9 cellular contexts compared by ENCODE assay signal in the genomic region with DNA sequence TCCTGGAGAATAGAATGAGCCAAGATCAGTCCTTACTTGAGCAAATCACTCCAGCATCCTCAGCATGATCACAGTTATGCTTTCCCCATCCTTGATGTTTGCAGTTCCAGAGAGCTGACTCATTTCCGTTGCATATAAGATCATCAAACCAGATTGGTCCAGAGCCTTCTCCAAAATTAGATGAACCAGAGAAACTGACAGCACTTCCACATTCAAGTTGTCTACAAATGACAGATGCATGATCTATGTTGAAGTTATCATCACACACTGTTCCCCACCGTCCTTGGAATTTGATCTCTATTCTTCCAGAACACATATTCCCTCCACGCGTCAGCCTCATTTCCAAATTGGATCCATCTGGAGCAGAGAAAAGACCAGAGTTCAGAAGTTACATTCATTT. TPM values are rescaled to one million over a fixed set of nuclear protein-coding genes. Genes with fewer than 3 reads are reported as not detected.
A peak's percentile ranks its signal among the peaks of the same experiment; 100 is the strongest.
DNase-seq lines count a peak whose midpoint lies in the region; TF ChIP-seq lines count a peak whose summit lies in the region.
"Had no signal": no experiment of that assay in that cellular context is flagged by ENCODE, and none has a peak within 500 bp of the region (broad histone marks: within the 10 kb centered on the region; RNA-seq: fewer than 3 reads in every experiment).

No MANE protein-coding gene starts in this region.

- H3F3A ChIP-seq in PC-9 (ENCODE audit: insufficient read depth, low read depth): no peaks in the 10 kb centered on the region

- peak overlapping the region; percentile 4 to 13 for H3K4me3 ChIP-seq in right atrium auricular region
- no peak overlapping the region for H3K4me3 ChIP-seq in PC-9

- intact Hi-C loops in PC-9 (cut with micrococcal nuclease; ENCODE audit: unreplicated experiment): no loop called here

- H3K36me3 ChIP-seq in right atrium auricular region (no peaks in the 10 kb centered on the region), PC-9 (ENCODE audit: low read depth) (no peaks in the 10 kb centered on the region)

- H4K20me1 ChIP-seq in PC-9 (ENCODE audit: insufficient read depth): no peaks in the 10 kb centered on the region

- H3K27ac ChIP-seq in right atrium auricular region (peak overlapping the region in 1 of 2 donors; percentile 16), PC-9 (no peak overlapping the region)

- H3K4me1 ChIP-seq in right atrium auricular region (no peaks in the 10 kb centered on the region), PC-9 (replicated peaks; ENCODE audit: insufficient read depth) (no peaks in the 10 kb centered on the region)

- BruUV-seq in PC-9 (replicated peaks; lab: Mats Ljungman, UMichigan): no TSS peak

- H3K9me2 ChIP-seq in PC-9 (ENCODE audit: insufficient read depth): no peaks in the 10 kb centered on the region

- no peaks in the 10 kb centered on the region for H3K79me2 ChIP-seq in PC-9 (ENCODE audit: low read depth)

- DNase-seq in HCEC 1CT (peak; percentile 94), amniotic stem cell (lab: John Stamatoyannopoulos, UW) (peak; percentile 62), right atrium auricular region (ENCODE audit: low spot score) (no peak), stromal cell of bone marrow (ENCODE audit: low read depth) (peak; percentile 58), NCI-H1694 (lab: John Stamatoyannopoulos, UW) (no peak), PC-9 (no peak)
- DNase-seq in stimulated activated naive CD4-positive, alpha-beta T cell (lab: John Stamatoyannopoulos, UW): no peak
- DNase-seq in activated naive CD4-positive, alpha-beta T cell treated with anti-CD3 and anti-CD28 coated beads, Interleukin-2, amount 50 U/mL, for 16 hours: no peak
- DNase-seq: NCI-H2171 had no signal

- POLR2A ChIA-PET in PC-9 (lab: Charles Lee; ENCODE audit: unreplicated experiment): interaction anchor here (0.6 kb wide), 1 partner anchor 110 kb away, joined by 3 read pairs; no protein-coding TSS in a partner anchor

- TF ChIP-seq CTCF in right atrium auricular region (IDR thresholded peaks at IDR 0.05) (no peak), PC-9 (conservative IDR thresholded peaks at IDR 0.05) (no peak)

- no peaks in the 10 kb centered on the region for H3K9me3 ChIP-seq in right atrium auricular region
- no peaks in the 10 kb centered on the region for H3K9me3 ChIP-seq in PC-9 (ENCODE audit: insufficient read depth, low read depth)

- H3K27me3 ChIP-seq in right atrium auricular region (no peaks in the 10 kb centered on the region), PC-9 (ENCODE audit: insufficient read depth, low read depth) (no peaks in the 10 kb centered on the region)

- H2AFZ ChIP-seq in PC-9: no peak overlapping the region

- H3K4me2 ChIP-seq in PC-9: no peak overlapping the region

- CTCF ChIA-PET in PC-9 (lab: Charles Lee): interaction anchor here (0.6 kb wide), 1 partner anchor 10 kb away, joined by 3 read pairs; no protein-coding TSS in a partner anchor

RNA-seq across cellular contexts. Expression of a gene that starts 4.7 kb away (rescaled TPM):
- 100 to 1,000 TPM in 1 of 2 donors, 10 to 100 TPM in 1; 43.3 to 165 TPM for total RNA-seq in right atrium auricular region
- total RNA-seq in PC-9 (2021): not detected in 2 replicates

RNA-seq across cellular contexts. Expression of a gene that starts 54.9 kb away (rescaled TPM):
- total RNA-seq in right atrium auricular region (under 1 TPM; 0.24 to 0.37 TPM), PC-9 (2021) (52.3 and 69.3 TPM in 2 replicates)

Comparison
In these comparisons a context has a peak if more than half of its experiments do, and no peak if none do; other contexts are left out.
1. DNase-seq: peak in HCEC 1CT (single experiment), amniotic stem cell (single experiment) and stromal cell of bone marrow (single experiment); none in right atrium auricular region (single experiment), stimulated activated naive CD4-positive, alpha-beta T cell (0 of 6), NCI-H1694 (single experiment), activated naive CD4-positive, alpha-beta T cell treated with anti-CD3 and anti-CD28 coated beads, Interleukin-2, amount 50 U/mL, for 16 hours (single experiment) and PC-9 (0 of 2).
2. RNA of a gene that starts 4.7 kb away (total RNA-seq): 43.3 to 165 TPM in right atrium auricular region; not detected in PC-9; every median in the first group is over 10 times any median in the second.
3. RNA of a gene that starts 54.9 kb away (total RNA-seq): 52.3 to 69.3 TPM in PC-9; 0.24 to 0.37 TPM in right atrium auricular region; every median in the first group is over 10 times any median in the second.